In genomic region chrX:17779434-17779833, GRCh38 we compare ENCODE assay signal across 20 cellular contexts.
"Had no signal": no experiment of that assay in that cellular context is flagged by ENCODE, and none has a peak within 500 bp of the region (broad histone marks: within the 10 kb centered on the region; RNA-seq: fewer than 3 reads in every experiment).

No MANE protein-coding gene starts in this region.

- H3K27ac ChIP-seq: SJSA1, SK-N-MC had no signal

- H3K9me3 ChIP-seq: SJSA1 had no signal

- H3K27me3 ChIP-seq: SJSA1 had no signal

- DNase-seq: KBM-7, NCI-H1092, NCI-H1105 treated with DMSO at 0.1 percent for 48 hours, NCI-H1417 treated with DMSO at 0.1 percent for 48 hours, NCI-H146, NCI-H1694 treated with DMSO at 0.1 percent for 48 hours, NCI-H1930, NCI-H2081, NCI-H2107, NCI-H226, NCI-H446, NCI-H510A, NCI-H524 treated with DMSO at 0.1 percent for 48 hours, NCI-H69, NCI-H774, Right ventricle myocardium superior, RPMI8226, SIG-M5 had no signal
